8 cellular contexts compared by ENCODE assay signal in genomic region chr16:30335598-30336474, GRCh38. TPM values are rescaled to one million over a fixed set of nuclear protein-coding genes. Genes with fewer than 3 reads are reported as not detected.
DNase-seq lines count a peak whose midpoint lies in the region; ATAC-seq and TF ChIP-seq lines count a peak whose summit lies in the region.

No MANE protein-coding gene starts in this region.

- H3K4me3 ChIP-seq in LNCaP clone FGC (ENCODE audit: low read depth, low read length) (peak overlapping the region; percentile 65), astrocyte of the cerebellum (ENCODE audit: low read depth, low read length) (peak overlapping the region; percentile 61)

- DNase-seq in CD1c-positive myeloid dendritic cell (ENCODE audit: extremely low spot score) (peak; percentile 41), LNCaP clone FGC (ENCODE audit: low read depth) (no peak), astrocyte of the cerebellum (ENCODE audit: low read depth) (no peak), left colon (peak; percentile 35 to 49), GDM1 (lab: John Stamatoyannopoulos, UW) (no peak)

- no peak for TF ChIP-seq CTCF in LNCaP clone FGC (IDR thresholded peaks at IDR 0.05; ENCODE audit: control insufficient read depth, extremely low read depth, insufficient read depth)
- TF ChIP-seq CTCF in astrocyte of the cerebellum (IDR thresholded peaks at IDR 0.05; ENCODE audit: low read depth, low read length, missing control alignments) = no peak

- in situ Hi-C loops in astrocyte of the cerebellum (cut with HindIII; ENCODE audit: low sequenced_read_pairs) = no loop called here

- peak overlapping the region; percentile 61 for H3K27ac ChIP-seq in temporal lobe (ENCODE audit: low read depth, low read length)

- ATAC-seq in GM21423 (IDR thresholded peaks at IDR 0.05; ENCODE audit: unreplicated experiment) (peak; percentile 15), left colon (peak; percentile 14), HG02885 (IDR thresholded peaks at IDR 0.05; ENCODE audit: poor library complexity, unreplicated experiment) (no peak)

- intact Hi-C loops in left colon (cut with DNase I, micrococcal nuclease) = no loop called here

RNA-seq across cellular contexts. Expression of gene CD2BP2, which starts 19.3 kb away (rescaled TPM):
- total RNA-seq in left colon (10 to 100 TPM; 57.3 to 65.2 TPM), temporal lobe (38.6 TPM)

RNA-seq across cellular contexts. Expression of gene TBC1D10B, which starts 34.5 kb away (rescaled TPM):
- total RNA-seq in left colon (10 to 100 TPM; 46.2 to 46.4 TPM), temporal lobe (28.8 TPM)

RNA-seq across cellular contexts. Expression of gene MYL11, which starts 38.8 kb away (rescaled TPM):
- not detected for total RNA-seq in left colon
- total RNA-seq in temporal lobe = not detected

RNA-seq across cellular contexts. Expression of gene SEPTIN1, which starts 46.5 kb away (rescaled TPM):
- 1 to 10 TPM; 3.6 to 5.7 TPM for total RNA-seq in left colon
- total RNA-seq in temporal lobe = 0.74 TPM

RNA-seq across cellular contexts. Expression of gene ZNF48, which starts 59.4 kb away (rescaled TPM):
- total RNA-seq in left colon (1 to 10 TPM; 5.6 to 8.4 TPM), temporal lobe (20.4 TPM)

Comparison
In these comparisons a context has a peak if more than half of its experiments do, and no peak if none do; other contexts are left out.
1. DNase-seq: peak in CD1c-positive myeloid dendritic cell (single experiment) and left colon (2 of 2); none in LNCaP clone FGC (single experiment), astrocyte of the cerebellum (single experiment) and GDM1 (single experiment).